Comparison of ENCODE assay signal across 15 cellular contexts in genomic region chr22:44683237-44683636, GRCh38. TPM values are rescaled to one million over a fixed set of nuclear protein-coding genes. Genes with fewer than 3 reads are reported as not detected.
DNase-seq lines count a peak whose midpoint lies in the region; ATAC-seq and TF ChIP-seq lines count a peak whose summit lies in the region.
"Had no signal": no experiment of that assay in that cellular context is flagged by ENCODE, and none has a peak within 500 bp of the region (broad histone marks: within the 10 kb centered on the region; RNA-seq: fewer than 3 reads in every experiment).

No MANE protein-coding gene starts in this region.

- H3K4me1 Mint-ChIP-seq in activated B cell treated with CpG ODN at 0.5 μM for 24 hours, result peaks cover 34% of the 10 kb centered on the region

- DNase-seq in activated CD4-positive, alpha-beta T cell treated with anti-CD3 and anti-CD28 coated beads for 48 hours, result peak; percentile 51
- no peak for DNase-seq in activated CD4-positive, alpha-beta T cell treated with anti-CD3 and anti-CD28 coated beads for 1 hour
- DNase-seq in GM19238 (ENCODE audit: insufficient read length, low spot score) (peak; percentile 31), activated B cell treated with CpG ODN at 0.5 μM for 24 hours (no peak), trophoblast cell (no peak), NCI-H1436 (lab: John Stamatoyannopoulos, UW) (no peak), A172 (ENCODE audit: low spot score) (no peak)
- DNase-seq: 8988T; activated CD4-positive, CD25-positive, alpha-beta regulatory T cell treated with anti-CD3 and anti-CD28 coated beads, Interleukin-2, amount 50 U/mL, for 72 hours; dermis blood vessel endothelial cell; NCI-H1105; NCI-H446 treated with DMSO at 0.1 percent for 48 hours; sigmoid colon had no signal

- H3K4me3 Mint-ChIP-seq in activated B cell treated with CpG ODN at 0.5 μM for 24 hours, result no peak overlapping the region

- no peak overlapping the region for H3K23ac ChIP-seq in trophoblast cell (ENCODE audit: low read length)

- H3K9me3 ChIP-seq in trophoblast cell (ENCODE audit: insufficient read depth, low read depth, low read length), result no peaks in the 10 kb centered on the region
- H3K9me3 ChIP-seq: sigmoid colon had no signal

- no peak overlapping the region for H3K4me3 ChIP-seq in trophoblast cell (ENCODE audit: low read depth, low read length)
- H3K4me3 ChIP-seq: sigmoid colon had no signal

- H3K14ac ChIP-seq in trophoblast cell (ENCODE audit: low read length), result no peak overlapping the region

- H3K4me1 ChIP-seq in trophoblast cell (ENCODE audit: control insufficient read depth in 1 of 2, insufficient read depth in 2 of 2, low read length in 2 of 2), result peaks cover 11 to 16% of the 10 kb centered on the region in 2 experiments

- H2BK12ac ChIP-seq in trophoblast cell (ENCODE audit: low read length), result no peak overlapping the region

- WGBS in trophoblast cell (ENCODE audit: extremely low coverage, insufficient coverage, insufficient read length), result no CpG with 5 or more reads among the region's 5 CpGs

- H2BK5ac ChIP-seq in trophoblast cell (ENCODE audit: low read depth, low read length, poor library complexity), result no peak overlapping the region

- peak; percentile 14 for ATAC-seq in activated B cell treated with CpG ODN at 0.5 μM for 24 hours (ENCODE audit: low read depth)
- ATAC-seq in HG03565 (IDR thresholded peaks at IDR 0.05; ENCODE audit: unreplicated experiment), result no peak
- ATAC-seq: naive thymus-derived CD4-positive, alpha-beta T cell had no signal

- POLR2A ChIA-PET in activated B cell treated with CpG ODN at 0.5 μM for 24 hours (lab: Charles Lee), result no interaction called here

- intact Hi-C loops in activated B cell treated with CpG ODN at 0.5 μM for 24 hours (cut with micrococcal nuclease), result no loop called here

- peak overlapping the region; percentile 18 for H2BK120ac ChIP-seq in trophoblast cell (ENCODE audit: insufficient read depth, low read length, poor library complexity)

- H3K79me2 ChIP-seq in trophoblast cell (ENCODE audit: control insufficient read depth, insufficient read depth, low read length, poor library complexity), result no peaks in the 10 kb centered on the region

- H4K12ac ChIP-seq in trophoblast cell (ENCODE audit: low read depth, low read length), result no peak overlapping the region

- H2AK5ac ChIP-seq in trophoblast cell (ENCODE audit: low read length), result no peak overlapping the region

- TF ChIP-seq CTCF in activated B cell treated with CpG ODN at 0.5 μM for 24 hours (IDR thresholded peaks at IDR 0.05), result no peak

- H4K8ac ChIP-seq in trophoblast cell (ENCODE audit: low read depth, low read length), result no peak overlapping the region

- no peak overlapping the region for H2AFZ ChIP-seq in trophoblast cell (ENCODE audit: insufficient read depth, low read length, poor library complexity)

- no peaks in the 10 kb centered on the region for H3K36me3 Mint-ChIP-seq in activated B cell treated with CpG ODN at 0.5 μM for 24 hours (ENCODE audit: low read depth)

- peaks cover 12% of the 10 kb centered on the region for H3K79me1 ChIP-seq in trophoblast cell (ENCODE audit: low read length)

- H3K27ac Mint-ChIP-seq in activated B cell treated with CpG ODN at 0.5 μM for 24 hours, result no peak overlapping the region

- H3K27me3 ChIP-seq in trophoblast cell (ENCODE audit: insufficient read depth, low read length), result no peaks in the 10 kb centered on the region
- H3K27me3 ChIP-seq: sigmoid colon had no signal

- CTCF ChIA-PET in activated B cell treated with CpG ODN at 0.5 μM for 24 hours (lab: Charles Lee), result interaction anchor here (1.4 kb wide), 1 partner anchor 19 kb away, joined by 3 read pairs; no protein-coding TSS in a partner anchor

- H3K27me3 Mint-ChIP-seq in activated B cell treated with CpG ODN at 0.5 μM for 24 hours, result peaks cover 4% of the 10 kb centered on the region
- H3K27me3 Mint-ChIP-seq: naive thymus-derived CD4-positive, alpha-beta T cell had no signal

- H3K18ac ChIP-seq in trophoblast cell (ENCODE audit: low read length), result no peak overlapping the region

- peak overlapping the region; percentile 13 for H4K91ac ChIP-seq in trophoblast cell (ENCODE audit: low read depth, low read length)

- H3K9me3 Mint-ChIP-seq in activated B cell treated with CpG ODN at 0.5 μM for 24 hours, result no peaks in the 10 kb centered on the region
- H3K9me3 Mint-ChIP-seq: naive thymus-derived CD4-positive, alpha-beta T cell had no signal

- H3K4ac ChIP-seq in trophoblast cell (ENCODE audit: low read depth, low read length), result no peak overlapping the region

- no peak overlapping the region for H3K27ac ChIP-seq in trophoblast cell (ENCODE audit: low read depth, low read length)
- H3K27ac ChIP-seq: sigmoid colon had no signal

- H3K36me3 ChIP-seq in trophoblast cell (ENCODE audit: control insufficient read depth in 1 of 2, insufficient read depth in 2 of 2, low read length in 2 of 2), result no peaks in the 10 kb centered on the region
- H3K36me3 ChIP-seq: sigmoid colon had no signal

- no peak overlapping the region for H3K9ac ChIP-seq in trophoblast cell (ENCODE audit: low read length)

- H3K4me2 ChIP-seq in trophoblast cell (ENCODE audit: low read length), result no peak overlapping the region

RNA-seq across cellular contexts. Expression of gene PRR5, which starts 18.8 kb away (rescaled TPM):
- total RNA-seq in activated B cell treated with CpG ODN at 0.5 μM for 24 hours, result 15.5 and 18.0 TPM in 2 replicates
- polyA plus RNA-seq in trophoblast cell (2013), result 60.6 and 63.8 TPM in 2 replicates
- total RNA-seq in A172 (2014; rRNA removed; shearing (Covaris generic)), result 3.7 and 7.1 TPM in 2 replicates

Comparison
In these comparisons a context has a peak if more than half of its experiments do, and no peak if none do; other contexts are left out.
1. DNase-seq: peak in activated CD4-positive, alpha-beta T cell treated with anti-CD3 and anti-CD28 coated beads for 48 hours (single experiment) and GM19238 (single experiment); none in activated CD4-positive, alpha-beta T cell treated with anti-CD3 and anti-CD28 coated beads for 1 hour (single experiment), activated B cell treated with CpG ODN at 0.5 μM for 24 hours (single experiment), trophoblast cell (0 of 2), NCI-H1436 (single experiment) and A172 (single experiment).